In genomic region chr10:7408494-7409044, GRCh38 we compare ENCODE assay signal across 8 cellular contexts. TPM values are rescaled to one million over a fixed set of nuclear protein-coding genes. Genes with fewer than 3 reads are reported as not detected.
DNase-seq lines count a peak whose midpoint lies in the region; ATAC-seq and TF ChIP-seq lines count a peak whose summit lies in the region.

No MANE protein-coding gene starts in this region.

- intact Hi-C loops in mucosa of descending colon (cut with DNase I, micrococcal nuclease) = loop anchor here in 1 of 2 donors (2.0 kb wide), 1 partner anchor 148 kb away; no protein-coding TSS in a partner anchor

- DNase-seq in KBM-7 (peak; percentile 68), epithelial cell of esophagus (ENCODE audit: low read depth) (no peak), mucosa of descending colon (peak; percentile 53 to 66 (median 63)), substantia nigra (lab: John Stamatoyannopoulos, UW) (peak in 47 of 49 donors; percentile 25 to 81 (median 65)), DMS153 treated with DMSO at 0.1 percent for 48 hours (lab: John Stamatoyannopoulos, UW; ENCODE audit: unreplicated experiment) (no peak)
- peak; percentile 85 for DNase-seq in activated CD8-positive, alpha-beta memory T cell treated with anti-CD3 and anti-CD28 coated beads for 24 hours

- no peaks in the 10 kb centered on the region for H3K36me3 ChIP-seq in mucosa of descending colon (ENCODE audit: low read depth)

- H3K4me3 ChIP-seq in epithelial cell of esophagus (ENCODE audit: low read length) (peak overlapping the region; percentile 21), mucosa of descending colon (peak overlapping the region; percentile 3)

- in situ Hi-C loops in KBM-7 (cut with MboI; ENCODE audit: low pct_unique_long_range_greater_than_20kb, low sequenced_read_pairs) = loop anchor here (25.0 kb wide), 1 partner anchor 496 kb away; no protein-coding TSS in a partner anchor

- ATAC-seq in GM18511 (IDR thresholded peaks at IDR 0.05; ENCODE audit: unreplicated experiment) (peak; percentile 33), mucosa of descending colon (peak; percentile 41), GM21737 (IDR thresholded peaks at IDR 0.05; ENCODE audit: unreplicated experiment) (no peak)

- TF ChIP-seq CTCF in epithelial cell of esophagus (IDR thresholded peaks at IDR 0.05; ENCODE audit: insufficient read depth, low read depth, low read length, missing control alignments) (peak; percentile 17), mucosa of descending colon (IDR thresholded peaks at IDR 0.05) (peak; percentile 8)

- peak overlapping the region; percentile 80 for H3K27ac ChIP-seq in substantia nigra (ENCODE audit: low read depth, low read length, poor library complexity, severe bottlenecking)

- peaks cover 3% of the 10 kb centered on the region for H3K4me1 ChIP-seq in mucosa of descending colon (ENCODE audit: low read depth)

- no peaks in the 10 kb centered on the region for H3K9me3 ChIP-seq in mucosa of descending colon

RNA-seq across cellular contexts. Expression of gene SFMBT2, which starts 2.3 kb away (rescaled TPM):
- 1 to 10 TPM; 3.9 to 8.8 (median 5.7) TPM for total RNA-seq in mucosa of descending colon

Comparison
In these comparisons a context has a peak if more than half of its experiments do, and no peak if none do; other contexts are left out.
1. DNase-seq: peak in KBM-7 (single experiment), activated CD8-positive, alpha-beta memory T cell treated with anti-CD3 and anti-CD28 coated beads for 24 hours (single experiment), mucosa of descending colon (3 of 3) and substantia nigra (47 of 49); none in epithelial cell of esophagus (single experiment) and DMS153 treated with DMSO at 0.1 percent for 48 hours (single experiment).